In the genomic region with DNA sequence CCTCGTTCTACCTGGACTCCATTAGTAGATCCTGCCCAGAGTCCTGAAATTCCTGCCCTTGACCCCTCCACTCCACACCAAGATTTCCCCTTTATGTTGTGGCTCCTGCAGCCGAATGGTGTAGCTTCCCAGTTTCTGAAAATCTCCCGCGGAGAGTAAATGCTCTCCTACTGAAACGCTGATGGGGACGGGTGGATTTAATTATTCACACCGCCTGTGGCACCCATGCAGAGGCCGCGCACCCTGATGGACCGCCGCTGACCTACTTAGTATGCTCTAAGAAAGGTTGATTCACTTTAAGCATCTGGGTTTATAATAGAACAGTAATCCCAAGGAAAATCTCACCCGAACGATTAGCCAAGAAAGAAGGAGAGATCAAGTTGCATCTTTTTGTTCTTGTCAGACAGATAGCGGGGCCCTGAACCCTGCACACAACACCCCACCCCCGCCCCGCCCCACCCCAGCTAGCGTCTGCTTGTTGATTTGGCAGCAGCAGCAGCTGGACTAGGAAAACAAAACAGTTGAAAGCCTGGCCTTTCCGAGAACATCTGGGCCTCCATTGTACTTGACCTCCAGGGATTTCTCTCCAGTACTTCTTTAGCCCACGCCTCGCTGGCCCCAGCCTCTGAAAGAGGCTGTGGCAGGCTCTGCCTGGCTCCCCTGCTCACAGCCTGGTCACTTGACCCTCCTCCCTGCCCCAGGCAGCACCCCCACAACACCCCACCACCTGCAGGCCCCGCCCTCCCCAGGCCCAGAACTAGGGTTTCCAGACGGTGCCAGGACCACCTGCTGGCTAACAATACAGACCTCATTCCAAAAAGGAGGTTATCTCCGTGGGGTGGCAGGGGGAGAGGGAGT, we compare ENCODE assay signal across 14 cellular contexts. TPM values are rescaled to one million over a fixed set of nuclear protein-coding genes. Genes with fewer than 3 reads are reported as not detected.
DNase-seq lines count a peak whose midpoint lies in the region; ATAC-seq lines count a peak whose summit lies in the region.
"Had no signal": no experiment of that assay in that cellular context is flagged by ENCODE, and none has a peak within 500 bp of the region (broad histone marks: within the 10 kb centered on the region; RNA-seq: fewer than 3 reads in every experiment).

No MANE protein-coding gene starts in this region.

- DNase-seq in DMS79 treated with DMSO at 0.1 percent for 48 hours (lab: John Stamatoyannopoulos, UW) (peak; percentile 33), NCI-H345 treated with DMSO at 0.1 percent for 48 hours (lab: John Stamatoyannopoulos, UW; ENCODE audit: unreplicated experiment) (peak; percentile 74), head of caudate nucleus (peak in 25 of 42 donors; percentile 30 to 78 (median 55)), occipital lobe (lab: John Stamatoyannopoulos, UW) (peak; percentile 54), SIG-M5 treated with dmso at 0.1 percent for 504 hours (lab: John Stamatoyannopoulos, UW; ENCODE audit: unreplicated experiment) (no peak), NCI-H1048 (lab: John Stamatoyannopoulos, UW) (no peak), HCEC 1CT (no peak)
- DNase-seq: activated naive CD8-positive, alpha-beta T cell treated with anti-CD3 and anti-CD28 coated beads, Interleukin-2, amount 50 U/mL, for 24 hours; MV-4-11; stimulated activated CD4-positive, alpha-beta T cell treated with anti-CD3 and anti-CD28 coated beads, Interleukin-4, amount 100 ng/mL, for 24 hours; stimulated activated naive CD4-positive, alpha-beta T cell treated with Interleukin-2 at 50 U/mL for 16 hours had no signal

- ATAC-seq in GM19467 (IDR thresholded peaks at IDR 0.05; ENCODE audit: unreplicated experiment) = no peak
- ATAC-seq: activated CD4-positive, CD25-positive, alpha-beta regulatory T cell treated with anti-CD3 and anti-CD28 coated beads, Interleukin-2, amount 50 U/mL, for 24 hours; activated naive CD8-positive, alpha-beta T cell treated with anti-CD3 and anti-CD28 coated beads, Interleukin-2, amount 50 U/mL, for 24 hours had no signal

- intact Hi-C loops in head of caudate nucleus (cut with DNase I) = no loop called here

RNA-seq across cellular contexts. Expression of gene DPYSL5, which starts 53.6 kb away (rescaled TPM):
- 128 TPM for total RNA-seq in occipital lobe
- total RNA-seq: liver had no signal

Comparison
In these comparisons a context has a peak if more than half of its experiments do, and no peak if none do; other contexts are left out.
1. DNase-seq: peak in DMS79 treated with DMSO at 0.1 percent for 48 hours (single experiment), NCI-H345 treated with DMSO at 0.1 percent for 48 hours (single experiment), head of caudate nucleus (25 of 42) and occipital lobe (single experiment); none in SIG-M5 treated with dmso at 0.1 percent for 504 hours (single experiment), NCI-H1048 (single experiment) and HCEC 1CT (single experiment).